In genomic region chr18:41992066-41992465, GRCh38 we compare ENCODE assay signal across 11 cellular contexts. TPM values are rescaled to one million over a fixed set of nuclear protein-coding genes. Genes with fewer than 3 reads are reported as not detected.
DNase-seq lines count a peak whose midpoint lies in the region; ATAC-seq and TF ChIP-seq lines count a peak whose summit lies in the region.
"Had no signal": no experiment of that assay in that cellular context is flagged by ENCODE, and none has a peak within 500 bp of the region (broad histone marks: within the 10 kb centered on the region; RNA-seq: fewer than 3 reads in every experiment).

No MANE protein-coding gene starts in this region.

- H3K27ac ChIP-seq in naive thymus-derived CD4-positive, alpha-beta T cell (ENCODE audit: low read depth, low read length) = no peak overlapping the region

- H3K36me3 Mint-ChIP-seq in T-helper 2 cell treated with Interferon-gamma antibody and Interleukin-4, amounts not matched to agents 5 μg/mL and 100 μg/mL, for 36 hours (ENCODE audit: low read depth) = peaks cover 26% of the 10 kb centered on the region
- H3K36me3 Mint-ChIP-seq in naive thymus-derived CD4-positive, alpha-beta T cell = peaks cover 7 to 40% (median 27%) of the 10 kb centered on the region in 5 donors
- peaks cover 17 to 65% (median 37%) of the 10 kb centered on the region in 3 donors for H3K36me3 Mint-ChIP-seq in naive thymus-derived CD8-positive, alpha-beta T cell

- H3K27me3 ChIP-seq in naive thymus-derived CD4-positive, alpha-beta T cell (ENCODE audit: control insufficient read depth in 2 of 2, insufficient read depth in 2 of 2, low read length in 2 of 2) = no peaks in the 10 kb centered on the region

- peaks cover 0 to 26% (median 8%) of the 10 kb centered on the region in 3 experiments for H3K36me3 ChIP-seq in naive thymus-derived CD4-positive, alpha-beta T cell (ENCODE audit: control insufficient read depth in 2 of 3, insufficient read depth in 3 of 3, low read length in 3 of 3)

- CTCF ChIA-PET in naive thymus-derived CD4-positive, alpha-beta T cell (lab: Charles Lee) = no interaction called here

- POLR2A ChIA-PET in naive thymus-derived CD4-positive, alpha-beta T cell (lab: Charles Lee) = no interaction called here
- POLR2A ChIA-PET in naive thymus-derived CD8-positive, alpha-beta T cell (lab: Charles Lee) = no interaction called here

- intact Hi-C loops in naive thymus-derived CD4-positive, alpha-beta T cell (cut with micrococcal nuclease) = no loop called here

- H3K4me1 Mint-ChIP-seq in T-helper 2 cell treated with Interferon-gamma antibody and Interleukin-4, amounts not matched to agents 5 μg/mL and 100 μg/mL, for 36 hours (ENCODE audit: low read depth) = peaks cover 4% of the 10 kb centered on the region
- H3K4me1 Mint-ChIP-seq in naive thymus-derived CD4-positive, alpha-beta T cell = peaks cover 0 to 3% (median 0%) of the 10 kb centered on the region in 7 donors
- H3K4me1 Mint-ChIP-seq in naive thymus-derived CD8-positive, alpha-beta T cell = peaks cover 0 to 2% (median under 1%) of the 10 kb centered on the region in 4 donors

- H3K9me3 ChIP-seq in naive thymus-derived CD4-positive, alpha-beta T cell (ENCODE audit: control insufficient read depth in 2 of 3, low read length in 3 of 3) = no peaks in the 10 kb centered on the region

- no peak overlapping the region for H3K4me3 Mint-ChIP-seq in T-helper 2 cell treated with Interferon-gamma antibody and Interleukin-4, amounts not matched to agents 5 μg/mL and 100 μg/mL, for 36 hours
- H3K4me3 Mint-ChIP-seq in naive thymus-derived CD4-positive, alpha-beta T cell = no peak overlapping the region
- H3K4me3 Mint-ChIP-seq in naive thymus-derived CD8-positive, alpha-beta T cell = no peak overlapping the region
- H3K4me3 Mint-ChIP-seq: CD4-positive, CD25-positive, alpha-beta regulatory T cell had no signal

- H3K4me1 ChIP-seq in naive thymus-derived CD4-positive, alpha-beta T cell (ENCODE audit: control insufficient read depth in 2 of 2, insufficient read depth in 2 of 2, low read length in 2 of 2) = no peaks in the 10 kb centered on the region

- no peak for TF ChIP-seq CTCF in GM12865 (IDR thresholded peaks at IDR 0.05; ENCODE audit: insufficient read depth, low read depth, low read length, missing control alignments)

- ATAC-seq in GM21381 (IDR thresholded peaks at IDR 0.05; ENCODE audit: unreplicated experiment) = peak; percentile 85
- ATAC-seq in HG03175 (IDR thresholded peaks at IDR 0.05; ENCODE audit: unreplicated experiment) = peak; percentile 39
- no peak for ATAC-seq in naive thymus-derived CD4-positive, alpha-beta T cell
- ATAC-seq in naive thymus-derived CD8-positive, alpha-beta T cell = no peak
- ATAC-seq: left lobe of liver had no signal

- H3K27ac Mint-ChIP-seq in T-helper 2 cell treated with Interferon-gamma antibody and Interleukin-4, amounts not matched to agents 5 μg/mL and 100 μg/mL, for 36 hours = peak overlapping the region; percentile 49
- H3K27ac Mint-ChIP-seq in naive thymus-derived CD4-positive, alpha-beta T cell = no peak overlapping the region
- no peak overlapping the region for H3K27ac Mint-ChIP-seq in naive thymus-derived CD8-positive, alpha-beta T cell
- H3K27ac Mint-ChIP-seq: activated naive CD4-positive, alpha-beta T cell treated with anti-CD3 and anti-CD28 coated beads, Interleukin-2, amount 50 U/mL, for 72 hours had no signal

- no peak overlapping the region for H3K4me3 ChIP-seq in GM12865 (ENCODE audit: low read depth, low read length)
- no peak overlapping the region for H3K4me3 ChIP-seq in naive thymus-derived CD4-positive, alpha-beta T cell (ENCODE audit: low read length)

- no peaks in the 10 kb centered on the region for H3K27me3 Mint-ChIP-seq in T-helper 2 cell treated with Interferon-gamma antibody and Interleukin-4, amounts not matched to agents 5 μg/mL and 100 μg/mL, for 36 hours (ENCODE audit: low read depth)
- no peaks in the 10 kb centered on the region for H3K27me3 Mint-ChIP-seq in naive thymus-derived CD4-positive, alpha-beta T cell
- no peaks in the 10 kb centered on the region for H3K27me3 Mint-ChIP-seq in naive thymus-derived CD8-positive, alpha-beta T cell
- H3K27me3 Mint-ChIP-seq: CD4-positive, CD25-positive, alpha-beta regulatory T cell had no signal

- peak; percentile 7 for DNase-seq in GM12865 (ENCODE audit: low read depth)
- DNase-seq in T-helper 2 cell treated with Interferon-gamma antibody and Interleukin-4, amounts not matched to agents 5 μg/mL and 100 μg/mL, for 36 hours (ENCODE audit: low spot score) = no peak
- no peak for DNase-seq in naive thymus-derived CD4-positive, alpha-beta T cell
- DNase-seq in naive thymus-derived CD8-positive, alpha-beta T cell = no peak
- DNase-seq in NK-92 treated with Interleukin-12 subunit alpha and Interleukin-12 subunit beta, amount 100 ng/mL, for 24 hours (lab: John Stamatoyannopoulos, UW) = no peak
- no peak for DNase-seq in DMS 273 treated with DMSO at 0.1 percent for 48 hours (lab: John Stamatoyannopoulos, UW)
- DNase-seq: CD4-positive, CD25-positive, alpha-beta regulatory T cell had no signal

- no peaks in the 10 kb centered on the region for H3K9me3 Mint-ChIP-seq in T-helper 2 cell treated with Interferon-gamma antibody and Interleukin-4, amounts not matched to agents 5 μg/mL and 100 μg/mL, for 36 hours
- no peaks in the 10 kb centered on the region for H3K9me3 Mint-ChIP-seq in naive thymus-derived CD4-positive, alpha-beta T cell
- H3K9me3 Mint-ChIP-seq in naive thymus-derived CD8-positive, alpha-beta T cell = no peaks in the 10 kb centered on the region
- H3K9me3 Mint-ChIP-seq: activated naive CD4-positive, alpha-beta T cell treated with anti-CD3 and anti-CD28 coated beads, Interleukin-2, amount 50 U/mL, for 72 hours had no signal

RNA-seq across cellular contexts. Expression of gene PIK3C3, which starts 37.0 kb away (rescaled TPM):
- 10 to 100 TPM; 47.4 to 76.9 (median 59.7) TPM for total RNA-seq in naive thymus-derived CD4-positive, alpha-beta T cell
- polyA plus RNA-seq in naive thymus-derived CD4-positive, alpha-beta T cell = 10 to 100 TPM; 30.6 to 41.8 TPM
- 10 to 100 TPM; 67.9 to 73.0 TPM for total RNA-seq in naive thymus-derived CD8-positive, alpha-beta T cell
- 10 to 100 TPM; 25.1 to 38.8 (median 35.0) TPM for polyA plus RNA-seq in naive thymus-derived CD8-positive, alpha-beta T cell

Comparison
In these comparisons a context has a peak if more than half of its experiments do, and no peak if none do; other contexts are left out.
1. ATAC-seq: peak in GM21381 (single experiment) and HG03175 (single experiment); none in naive thymus-derived CD4-positive, alpha-beta T cell (single experiment) and naive thymus-derived CD8-positive, alpha-beta T cell (0 of 2).